14 cellular contexts compared by ENCODE assay signal in genomic region chr3:106447902-106448301, GRCh38.
A peak's percentile ranks its signal among the peaks of the same experiment; 100 is the strongest.
DNase-seq lines count a peak whose midpoint lies in the region; ATAC-seq, FAIRE-seq and TF ChIP-seq lines count a peak whose summit lies in the region.
"Had no signal": no experiment of that assay in that cellular context is flagged by ENCODE, and none has a peak within 500 bp of the region (broad histone marks: within the 10 kb centered on the region; RNA-seq: fewer than 3 reads in every experiment).

No MANE protein-coding gene starts in this region.

- no peaks in the 10 kb centered on the region for H4K20me1 ChIP-seq in GM23248 (ENCODE audit: insufficient read depth)

- DNase-seq in GM23248 (peak; percentile 13), fibroblast of gingiva (ENCODE audit: low read depth) (peak; percentile 9), pancreas (no peak), aorta (no peak)
- no peak for DNase-seq in naive thymus-derived CD8-positive, alpha-beta T cell
- DNase-seq: C1 segment of cervical spinal cord; Calu3; CD4-positive, alpha-beta T cell; DMS 273 treated with DMSO at 0.1 percent for 48 hours; HCEC 1CT had no signal

- intact Hi-C loops in pancreas (cut with DNase I) = no loop called here
- intact Hi-C loops in aorta (cut with DNase I) = no loop called here

- H3K36me3 ChIP-seq in GM23248 (ENCODE audit: low read depth) (no peaks in the 10 kb centered on the region), pancreas (no peaks in the 10 kb centered on the region), aorta (ENCODE audit: control insufficient read depth in 1 of 2, insufficient read depth in 2 of 2, low read length in 1 of 2) (no peaks in the 10 kb centered on the region)

- FAIRE-seq in pancreas (lab: Jason Lieb, UNC) = peak; percentile 9
- FAIRE-seq: GM18507 had no signal

- H3K36me3 Mint-ChIP-seq in naive thymus-derived CD8-positive, alpha-beta T cell = peaks cover 0 to 9% (median 3%) of the 10 kb centered on the region in 3 donors

- H3K4me1 Mint-ChIP-seq in naive thymus-derived CD8-positive, alpha-beta T cell = no peaks in the 10 kb centered on the region
- H3K4me1 Mint-ChIP-seq: B cell had no signal

- H3K79me2 ChIP-seq in GM23248 (ENCODE audit: insufficient read depth) = no peaks in the 10 kb centered on the region

- H3K4me3 ChIP-seq in GM23248 (no peak overlapping the region), pancreas (no peak overlapping the region), aorta (ENCODE audit: low read length in 2 of 2) (no peak overlapping the region)

- in situ Hi-C loops in GM23248 (cut with MboI) = no loop called here

- H3K27ac ChIP-seq in GM23248 = no peak overlapping the region
- H3K27ac ChIP-seq in pancreas = no peak overlapping the region
- H3K27ac ChIP-seq in aorta (ENCODE audit: low read depth in 1 of 2, low read length in 2 of 2) = no peak overlapping the region

- POLR2A ChIA-PET in naive thymus-derived CD8-positive, alpha-beta T cell (lab: Charles Lee) = no interaction called here

- H3K27ac Mint-ChIP-seq in naive thymus-derived CD8-positive, alpha-beta T cell = no peak overlapping the region
- H3K27ac Mint-ChIP-seq: B cell; CD4-positive, alpha-beta T cell had no signal

- H3K27me3 Mint-ChIP-seq in naive thymus-derived CD8-positive, alpha-beta T cell = no peaks in the 10 kb centered on the region
- H3K27me3 Mint-ChIP-seq: B cell; CD4-positive, alpha-beta T cell had no signal

- H3K4me3 Mint-ChIP-seq in naive thymus-derived CD8-positive, alpha-beta T cell = no peak overlapping the region
- H3K4me3 Mint-ChIP-seq: B cell; CD4-positive, alpha-beta T cell had no signal

- H3K9me3 ChIP-seq in GM23248 (ENCODE audit: low read depth) (no peaks in the 10 kb centered on the region), pancreas (no peaks in the 10 kb centered on the region), aorta (ENCODE audit: control insufficient read depth, low read length) (no peaks in the 10 kb centered on the region)

- no peak overlapping the region for H3K4me2 ChIP-seq in GM23248 (ENCODE audit: unreplicated experiment)

- no peaks in the 10 kb centered on the region for H3K9me2 ChIP-seq in GM23248 (ENCODE audit: insufficient read depth)

- H3K9ac ChIP-seq in GM23248 = no peak overlapping the region

- H2AFZ ChIP-seq in GM23248 = no peak overlapping the region

- H3K27me3 ChIP-seq in GM23248 (replicated peaks; ENCODE audit: insufficient read depth) (no peaks in the 10 kb centered on the region), pancreas (peaks cover 0 to 5% (median 0%) of the 10 kb centered on the region in 4 donors), aorta (ENCODE audit: control insufficient read depth in 1 of 2, insufficient read depth in 2 of 2, low read length in 1 of 2) (no peaks in the 10 kb centered on the region)

- peaks cover 0 to 14% (median 8%) of the 10 kb centered on the region in 9 donors for H3K9me3 Mint-ChIP-seq in naive thymus-derived CD8-positive, alpha-beta T cell

- no peaks in the 10 kb centered on the region for H3F3A ChIP-seq in GM23248 (ENCODE audit: insufficient read depth)

- H3K4me1 ChIP-seq in GM23248 (ENCODE audit: insufficient read depth) (peaks cover 5% of the 10 kb centered on the region; the same call in 1 of the 2 replicates), pancreas (no peaks in the 10 kb centered on the region), aorta (ENCODE audit: control insufficient read depth in 1 of 2, insufficient read depth in 2 of 2, low read length in 2 of 2) (no peaks in the 10 kb centered on the region)

- TF ChIP-seq CTCF in pancreas (IDR thresholded peaks at IDR 0.05) = no peak

- peak; percentile 62 for ATAC-seq in SK-N-SH treated with all-trans-retinoic acid at 6 μM for 48 hours
- ATAC-seq in pancreas = no peak
- ATAC-seq in HG03097 (IDR thresholded peaks at IDR 0.05; ENCODE audit: low FRiP score, unreplicated experiment) = no peak
- ATAC-seq in naive thymus-derived CD8-positive, alpha-beta T cell = no peak
- no peak for ATAC-seq in aorta (ENCODE audit: low FRiP score)

TF ChIP-seq in SK-N-SH treated with all-trans-retinoic acid at 6 μM for 48 hours, 23 proteins besides CTCF, POLR2A, EP300 and RAD21:
- TF ChIP-seq ISL1 (CRISPR knock-in tag; IDR thresholded peaks at IDR 0.05) (no peak), PPARA (CRISPR knock-in tag; IDR thresholded peaks at IDR 0.05; ENCODE audit: borderline replicate concordance) (no peak)

Comparison
In these comparisons a context has a peak if more than half of its experiments do, and no peak if none do; other contexts are left out.
1. DNase-seq: peak in GM23248 (single experiment) and fibroblast of gingiva (single experiment); none in pancreas (0 of 6), naive thymus-derived CD8-positive, alpha-beta T cell (0 of 10) and aorta (0 of 2).